In genomic region chr9:72733896-72734295, GRCh38 we compare ENCODE assay signal across 19 cellular contexts.
A peak's percentile ranks its signal among the peaks of the same experiment; 100 is the strongest.
DNase-seq lines count a peak whose midpoint lies in the region; TF ChIP-seq lines count a peak whose summit lies in the region.
"Had no signal": no experiment of that assay in that cellular context is flagged by ENCODE, and none has a peak within 500 bp of the region (broad histone marks: within the 10 kb centered on the region; RNA-seq: fewer than 3 reads in every experiment).

No MANE protein-coding gene starts in this region.

- no peak overlapping the region for H2AFZ ChIP-seq in GM23248

- H3K27me3 ChIP-seq in GM23248 (replicated peaks; ENCODE audit: insufficient read depth): no peaks in the 10 kb centered on the region; the same call in 1 of the 2 replicates
- H3K27me3 ChIP-seq: BLaER1, SJCRH30 had no signal

- no peaks in the 10 kb centered on the region for H3K9me3 ChIP-seq in GM23248 (ENCODE audit: low read depth)
- H3K9me3 ChIP-seq: BLaER1, SJCRH30 had no signal

- no peaks in the 10 kb centered on the region for H3K36me3 ChIP-seq in GM23248 (ENCODE audit: low read depth)
- H3K36me3 ChIP-seq: BLaER1, SJCRH30 had no signal

- no peaks in the 10 kb centered on the region for H3K4me1 ChIP-seq in GM23248 (ENCODE audit: insufficient read depth)
- H3K4me1 ChIP-seq: BLaER1, SJCRH30 had no signal

- H3K9ac ChIP-seq in GM23248: no peak overlapping the region
- H3K9ac ChIP-seq: BLaER1 had no signal

- H4K20me1 ChIP-seq in GM23248 (ENCODE audit: insufficient read depth): no peaks in the 10 kb centered on the region
- H4K20me1 ChIP-seq: BLaER1 had no signal

- no peak overlapping the region for H3K27ac ChIP-seq in GM23248
- H3K27ac ChIP-seq: BLaER1, RWPE1, SJCRH30 had no signal

- no peaks in the 10 kb centered on the region for H3K9me2 ChIP-seq in GM23248 (ENCODE audit: insufficient read depth)

- TF ChIP-seq CTCF in AG10803 (conservative IDR thresholded peaks at IDR 0.05; ENCODE audit: low read length): no peak

- no peaks in the 10 kb centered on the region for H3F3A ChIP-seq in GM23248 (ENCODE audit: insufficient read depth)

- no peak overlapping the region for H3K4me3 ChIP-seq in AG10803 (ENCODE audit: low read length)
- no peak overlapping the region for H3K4me3 ChIP-seq in GM23248
- H3K4me3 ChIP-seq: BLaER1, SJCRH30 had no signal

- no peak overlapping the region for H3K4me2 ChIP-seq in GM23248 (ENCODE audit: unreplicated experiment)
- H3K4me2 ChIP-seq: BLaER1 had no signal

- in situ Hi-C loops in GM23248 (cut with MboI): no loop called here

- DNase-seq in AG10803 (ENCODE audit: low read depth) (peak; percentile 11), GM23248 (peak; percentile 42), fibroblast of gingiva (ENCODE audit: low read depth) (peak; percentile 2), putamen (ENCODE audit: low spot score) (peak; percentile 24), NOMO-1 treated with DMSO at 0.1 percent for 48 hours (lab: John Stamatoyannopoulos, UW; ENCODE audit: unreplicated experiment) (no peak), NOMO-1 treated with dmso at 0.1 percent for 144 hours (lab: John Stamatoyannopoulos, UW; ENCODE audit: unreplicated experiment) (no peak), hippocampal formation (lab: John Stamatoyannopoulos, UW) (no peak), KG1 (lab: John Stamatoyannopoulos, UW) (no peak)
- DNase-seq: 8988T; COR-L47; H9; NCI-H187; NCI-H226; NCI-H526; NK-92 treated with Interleukin-12 subunit alpha and Interleukin-12 subunit beta, amount 100 ng/mL, for 24 hours; PC-3; SJCRH30 had no signal

- H3K79me2 ChIP-seq in GM23248 (ENCODE audit: insufficient read depth): no peaks in the 10 kb centered on the region

Comparison
In these comparisons a context has a peak if more than half of its experiments do, and no peak if none do; other contexts are left out.
1. DNase-seq: peak in AG10803 (single experiment), GM23248 (single experiment), fibroblast of gingiva (single experiment) and putamen (single experiment); none in NOMO-1 treated with DMSO at 0.1 percent for 48 hours (single experiment), NOMO-1 treated with dmso at 0.1 percent for 144 hours (single experiment), hippocampal formation (0 of 2) and KG1 (single experiment).